In the genomic region with DNA sequence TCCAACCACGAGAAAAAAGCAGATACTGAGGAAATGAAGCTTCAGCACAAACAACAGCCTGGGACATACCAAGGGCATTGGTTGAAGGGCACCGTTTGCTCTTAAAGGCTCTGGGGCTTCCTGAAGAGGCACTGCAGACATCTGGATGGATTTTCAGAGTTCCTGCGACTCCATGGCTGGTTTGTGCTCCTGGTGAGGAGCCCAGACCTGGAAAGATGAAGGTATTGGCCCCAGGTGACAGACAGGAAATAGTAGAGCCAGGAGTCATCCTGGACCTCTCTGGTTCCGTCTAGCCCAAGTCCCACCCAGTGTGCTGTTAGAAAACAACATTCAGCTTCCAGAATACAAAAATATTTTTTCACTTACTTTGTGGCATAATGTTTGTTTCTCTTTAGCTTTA, we compare ENCODE assay signal across 17 cellular contexts. TPM values are rescaled to one million over a fixed set of nuclear protein-coding genes. Genes with fewer than 3 reads are reported as not detected.
A peak's percentile ranks its signal among the peaks of the same experiment; 100 is the strongest.
DNase-seq lines count a peak whose midpoint lies in the region; ATAC-seq and TF ChIP-seq lines count a peak whose summit lies in the region.
"Had no signal": no experiment of that assay in that cellular context is flagged by ENCODE, and none has a peak within 500 bp of the region (broad histone marks: within the 10 kb centered on the region; RNA-seq: fewer than 3 reads in every experiment).

No MANE protein-coding gene starts in this region.

- H3K27me3 ChIP-seq in RWPE2 (ENCODE audit: insufficient read depth, poor library complexity, severe bottlenecking) (no peaks in the 10 kb centered on the region), osteoblast (ENCODE audit: insufficient read depth, low read length) (no peaks in the 10 kb centered on the region), tibial artery (no peaks in the 10 kb centered on the region), upper lobe of left lung (no peaks in the 10 kb centered on the region)
- H3K27me3 ChIP-seq: MG63 had no signal

- H3K27me3 Mint-ChIP-seq in natural killer cell treated with Interleukin-12 subunit alpha and Interleukin-12 subunit beta and Interleukin-15 and Interleukin-18, amount 100 ng/mL, for 72 hours, result peaks cover 12 to 28% of the 10 kb centered on the region in 2 donors

- no peak overlapping the region for H3K27ac Mint-ChIP-seq in natural killer cell treated with Interleukin-12 subunit alpha and Interleukin-12 subunit beta and Interleukin-15 and Interleukin-18, amount 100 ng/mL, for 72 hours
- H3K27ac Mint-ChIP-seq: H9 had no signal

- no peak for TF ChIP-seq POLR2A in upper lobe of left lung (IDR thresholded peaks at IDR 0.05)

- DNase-seq in RWPE2 (ENCODE audit: low spot score), result no peak
- DNase-seq in dermis blood vessel endothelial cell, result peak; percentile 25
- peak; percentile 67 for DNase-seq in osteoblast (ENCODE audit: insufficient read length, low spot score, missing footprints)
- no peak for DNase-seq in tibial artery
- DNase-seq in upper lobe of left lung, result no peak
- DNase-seq in natural killer cell treated with Interleukin-12 subunit alpha and Interleukin-12 subunit beta and Interleukin-15 and Interleukin-18, amount 100 ng/mL, for 72 hours (ENCODE audit: low spot score), result no peak
- DNase-seq: C1 segment of cervical spinal cord, H9, MG63, NCI-H1105, NCI-H1694 treated with DMSO at 0.1 percent for 48 hours, NCI-H748 treated with DMSO at 0.1 percent for 48 hours, PC-9 had no signal

- no peak overlapping the region for H3K4me3 ChIP-seq in RWPE2 (ENCODE audit: severe bottlenecking)
- H3K4me3 ChIP-seq in osteoblast (ENCODE audit: insufficient read depth, low read length), result no peak overlapping the region
- no peak overlapping the region for H3K4me3 ChIP-seq in tibial artery
- no peak overlapping the region for H3K4me3 ChIP-seq in upper lobe of left lung
- H3K4me3 ChIP-seq: MG63, PC-9 had no signal

- H3K4me3 Mint-ChIP-seq in natural killer cell treated with Interleukin-12 subunit alpha and Interleukin-12 subunit beta and Interleukin-15 and Interleukin-18, amount 100 ng/mL, for 72 hours, result no peak overlapping the region
- H3K4me3 Mint-ChIP-seq: H9 had no signal

- no peaks in the 10 kb centered on the region for H3K36me3 Mint-ChIP-seq in natural killer cell treated with Interleukin-12 subunit alpha and Interleukin-12 subunit beta and Interleukin-15 and Interleukin-18, amount 100 ng/mL, for 72 hours

- no peak overlapping the region for H2AFZ ChIP-seq in osteoblast (ENCODE audit: low read length)
- H2AFZ ChIP-seq: PC-9 had no signal

- TF ChIP-seq EP300 in upper lobe of left lung (IDR thresholded peaks at IDR 0.05), result no peak

- H3K9me3 ChIP-seq in RWPE2 (ENCODE audit: severe bottlenecking), result no peaks in the 10 kb centered on the region
- no peaks in the 10 kb centered on the region for H3K9me3 ChIP-seq in osteoblast (ENCODE audit: low read depth, low read length)
- H3K9me3 ChIP-seq in tibial artery, result no peaks in the 10 kb centered on the region
- no peaks in the 10 kb centered on the region for H3K9me3 ChIP-seq in upper lobe of left lung
- H3K9me3 ChIP-seq: MG63 had no signal

- H3K36me3 ChIP-seq in RWPE2 (ENCODE audit: low read depth), result no peaks in the 10 kb centered on the region
- H3K36me3 ChIP-seq in osteoblast (ENCODE audit: insufficient read depth, low read length), result no peaks in the 10 kb centered on the region
- H3K36me3 ChIP-seq in tibial artery, result no peaks in the 10 kb centered on the region
- H3K36me3 ChIP-seq in upper lobe of left lung, result no peaks in the 10 kb centered on the region
- H3K36me3 ChIP-seq: MG63 had no signal

- 59 to 72% methylated on average over 4 of the region's 4 CpGs for WGBS in upper lobe of left lung, 2 donors

- peak overlapping the region; percentile 41 for H3K4me2 ChIP-seq in osteoblast (ENCODE audit: insufficient read depth, low read length)
- H3K4me2 ChIP-seq: KMS-11, PC-9 had no signal

- TF ChIP-seq CTCF in RWPE2 (IDR thresholded peaks at IDR 0.05; ENCODE audit: poor library complexity, severe bottlenecking) (no peak), osteoblast (IDR thresholded peaks at IDR 0.05; ENCODE audit: extremely low read depth, low read depth, low read length) (no peak), tibial artery (IDR thresholded peaks at IDR 0.05) (no peak), upper lobe of left lung (IDR thresholded peaks at IDR 0.05) (no peak)

- no peaks in the 10 kb centered on the region for H3K9me3 Mint-ChIP-seq in natural killer cell treated with Interleukin-12 subunit alpha and Interleukin-12 subunit beta and Interleukin-15 and Interleukin-18, amount 100 ng/mL, for 72 hours

- H3K27ac ChIP-seq in RWPE2 (ENCODE audit: poor library complexity, severe bottlenecking), result peak overlapping the region; percentile 5
- H3K27ac ChIP-seq in osteoblast (ENCODE audit: low read depth, low read length), result peak overlapping the region; percentile 42
- H3K27ac ChIP-seq in tibial artery, result peak overlapping the region; percentile 44 to 45
- no peak overlapping the region for H3K27ac ChIP-seq in upper lobe of left lung
- H3K27ac ChIP-seq: KMS-11, PC-9 had no signal

- no peaks in the 10 kb centered on the region for H3K79me2 ChIP-seq in osteoblast (ENCODE audit: insufficient read depth, low read length)

- intact Hi-C loops in tibial artery (cut with DNase I; ENCODE audit: low total_unique reads), result loop anchor here (5.0 to 10.0 kb wide), 3 partner anchors 63 to 215 kb away; partner anchors contain the start of gene EEF1AKMT1

- ATAC-seq in RWPE2 (ENCODE audit: low read depth), result no peak
- ATAC-seq in HG02981 (IDR thresholded peaks at IDR 0.05; ENCODE audit: unreplicated experiment), result no peak
- ATAC-seq in upper lobe of left lung (ENCODE audit: low FRiP score in 2 of 2), result no peak
- ATAC-seq in natural killer cell treated with Interleukin-12 subunit alpha and Interleukin-12 subunit beta and Interleukin-15 and Interleukin-18, amount 100 ng/mL, for 72 hours, result no peak
- ATAC-seq: HepG2, Right ventricle myocardium inferior had no signal

- H3K4me1 Mint-ChIP-seq in natural killer cell treated with Interleukin-12 subunit alpha and Interleukin-12 subunit beta and Interleukin-15 and Interleukin-18, amount 100 ng/mL, for 72 hours (ENCODE audit: low read depth in 2 of 2), result peaks cover 6 to 13% of the 10 kb centered on the region in 2 donors

- no peaks in the 10 kb centered on the region for H4K20me1 ChIP-seq in osteoblast (ENCODE audit: insufficient read depth, low read length)

- H3K4me1 ChIP-seq in RWPE2 (ENCODE audit: insufficient read depth, poor library complexity, severe bottlenecking), result peaks cover 8% of the 10 kb centered on the region
- peaks cover 39% of the 10 kb centered on the region for H3K4me1 ChIP-seq in osteoblast (ENCODE audit: insufficient read depth, low read length)
- H3K4me1 ChIP-seq in tibial artery, result peaks cover 0 to 44% (median 25%) of the 10 kb centered on the region in 4 donors
- H3K4me1 ChIP-seq in upper lobe of left lung, result peaks cover 0 to 15% (median 7%) of the 10 kb centered on the region in 4 donors

RNA-seq across cellular contexts. Expression of gene IL17D, which starts 6.3 kb away (rescaled TPM):
- total RNA-seq in dermis blood vessel endothelial cell (2.7 and 3.7 TPM in 2 replicates), osteoblast (2.1 and 2.2 TPM in 2 replicates), upper lobe of left lung (1 to 10 TPM; 1.0 to 6.4 (median 2.4) TPM)
- total RNA-seq in natural killer cell treated with Interleukin-12 subunit alpha and Interleukin-12 subunit beta and Interleukin-15 and Interleukin-18, amount 100 ng/mL, for 72 hours, result under 1 TPM in 1 of 2 donors, not detected in 1; 0.22 TPM

Comparison
In these comparisons a context has a peak if more than half of its experiments do, and no peak if none do; other contexts are left out.
1. DNase-seq: peak in dermis blood vessel endothelial cell (single experiment) and osteoblast (single experiment); none in RWPE2 (single experiment), tibial artery (0 of 2), upper lobe of left lung (0 of 2) and natural killer cell treated with Interleukin-12 subunit alpha and Interleukin-12 subunit beta and Interleukin-15 and Interleukin-18, amount 100 ng/mL, for 72 hours (single experiment).
2. H3K27ac ChIP-seq: peak in RWPE2 (single experiment), osteoblast (single experiment) and tibial artery (2 of 2); none in upper lobe of left lung (0 of 4).